ENCODE assay signal across 29 cellular contexts in the genomic region with DNA sequence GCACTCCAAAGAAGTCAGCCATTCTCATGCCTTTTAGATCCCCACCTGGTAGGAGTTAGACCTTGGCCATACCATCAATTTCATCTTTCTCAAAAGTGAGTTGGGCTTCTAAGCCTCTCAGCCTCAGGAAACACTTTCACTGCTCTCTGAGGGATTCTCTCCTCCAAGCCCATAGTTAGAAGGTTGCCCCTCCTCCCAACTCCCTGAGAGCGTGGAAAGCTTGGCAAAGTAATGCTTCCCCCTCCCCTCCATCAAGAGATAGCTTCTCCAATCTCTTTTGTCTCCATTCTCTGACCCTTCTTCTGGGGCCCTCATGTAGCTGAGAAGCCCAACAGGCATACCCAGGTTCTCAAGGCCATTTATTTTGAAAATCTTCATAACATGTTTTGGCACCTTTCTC. TPM values are rescaled to one million over a fixed set of nuclear protein-coding genes. Genes with fewer than 3 reads are reported as not detected.
DNase-seq lines count a peak whose midpoint lies in the region; ATAC-seq and TF ChIP-seq lines count a peak whose summit lies in the region.
"Had no signal": no experiment of that assay in that cellular context is flagged by ENCODE, and none has a peak within 500 bp of the region (broad histone marks: within the 10 kb centered on the region; RNA-seq: fewer than 3 reads in every experiment).

No MANE protein-coding gene starts in this region.

- H3K9me3 ChIP-seq in heart left ventricle (peaks cover 0 to 8% (median 0%) of the 10 kb centered on the region in 12 donors), gastroesophageal sphincter (no peaks in the 10 kb centered on the region), psoas muscle (no peaks in the 10 kb centered on the region), vagina (no peaks in the 10 kb centered on the region)
- H3K9me3 ChIP-seq: sigmoid colon had no signal

- 29 to 56% (median 48%) methylated on average over 1 of the region's 1 CpG for WGBS in heart left ventricle, 4 donors
- 50 to 75% methylated on average over 1 of the region's 1 CpG for WGBS in gastroesophageal sphincter (ENCODE audit: low coverage in 1 of 2), 2 donors
- 49 to 63% (median 52%) methylated on average over 1 of the region's 1 CpG for WGBS in psoas muscle, 3 donors

- H3K27ac ChIP-seq in heart left ventricle (no peak overlapping the region), gastroesophageal sphincter (peak overlapping the region in 3 of 4 donors; percentile 38 to 51 (median 42)), psoas muscle (peak overlapping the region; percentile 19), vagina (peak overlapping the region; percentile 51)
- H3K27ac ChIP-seq: 22Rv1 had no signal

- peaks cover 0 to 6% (median 0%) of the 10 kb centered on the region in 12 donors for H3K4me1 ChIP-seq in heart left ventricle
- H3K4me1 ChIP-seq in gastroesophageal sphincter = peaks cover 0 to 17% (median 0%) of the 10 kb centered on the region in 3 donors
- H3K4me1 ChIP-seq in psoas muscle = no peaks in the 10 kb centered on the region
- H3K4me1 ChIP-seq in vagina = no peaks in the 10 kb centered on the region

- DNase-seq in Right ventricle myocardium inferior (ENCODE audit: missing footprints) = no peak
- no peak for DNase-seq in heart left ventricle
- DNase-seq in psoas muscle = no peak
- no peak for DNase-seq in vagina (ENCODE audit: extremely low spot score in 2 of 2)
- no peak for DNase-seq in midbrain (lab: John Stamatoyannopoulos, UW)
- DNase-seq in NCI-H2227 treated with DMSO at 0.1 percent for 48 hours (lab: John Stamatoyannopoulos, UW) = no peak
- DNase-seq: activated CD4-positive, alpha-beta memory T cell treated with anti-CD3 and anti-CD28 coated beads for 36 hours; activated CD8-positive, alpha-beta memory T cell treated with anti-CD3 and anti-CD28 coated beads, Interleukin-2, amount 50 U/mL, for 48 hours; activated naive CD4-positive, alpha-beta T cell treated with anti-CD3 and anti-CD28 coated beads, Interleukin-2, amount 10 ng/mL, durations not matched to agents 7 days and 5 days; amniotic stem cell; endodermal cell; NCI-H1092 treated with DMSO at 0.1 percent for 48 hours; NCI-H1930; NCI-H526 treated with DMSO at 0.1 percent for 48 hours; sigmoid colon; stimulated activated CD4-positive, alpha-beta T cell treated with anti-CD3 and anti-CD28 coated beads, Interleukin-15, amount 100 ng/mL, for 24 hours; stimulated activated naive CD4-positive, alpha-beta T cell; T-helper 1 cell had no signal

- H3K4me3 ChIP-seq in heart left ventricle (no peak overlapping the region), gastroesophageal sphincter (no peak overlapping the region), psoas muscle (no peak overlapping the region), vagina (no peak overlapping the region)
- H3K4me3 ChIP-seq: GM12878, lung, sigmoid colon had no signal

- no peak for TF ChIP-seq CTCF in heart left ventricle (IDR thresholded peaks at IDR 0.05)
- no peak for TF ChIP-seq CTCF in gastroesophageal sphincter (IDR thresholded peaks at IDR 0.05)
- TF ChIP-seq CTCF in psoas muscle (IDR thresholded peaks at IDR 0.05) = no peak
- TF ChIP-seq CTCF in vagina (IDR thresholded peaks at IDR 0.05) = no peak

- ATAC-seq in Right ventricle myocardium inferior (peak; percentile 69), heart left ventricle (no peak), gastroesophageal sphincter (peak; percentile 3), psoas muscle (peak in 1 of 4 donors; percentile 44), HG03521 (IDR thresholded peaks at IDR 0.05; ENCODE audit: unreplicated experiment) (no peak)
- ATAC-seq: GM12878 had no signal

- no peak for TF ChIP-seq EP300 in gastroesophageal sphincter (IDR thresholded peaks at IDR 0.05)

- intact Hi-C loops in Right ventricle myocardium inferior (cut with DNase I) (no loop called here), heart left ventricle (cut with DNase I) (no loop called here), psoas muscle (cut with DNase I) (no loop called here), vagina (cut with DNase I) (no loop called here)

- H3K36me3 ChIP-seq in heart left ventricle (no peaks in the 10 kb centered on the region), gastroesophageal sphincter (no peaks in the 10 kb centered on the region), psoas muscle (ENCODE audit: insufficient read depth in 1 of 2, low read depth in 1 of 2) (no peaks in the 10 kb centered on the region), vagina (no peaks in the 10 kb centered on the region)
- H3K36me3 ChIP-seq: sigmoid colon had no signal

- H3K27me3 ChIP-seq in heart left ventricle = no peaks in the 10 kb centered on the region
- no peaks in the 10 kb centered on the region for H3K27me3 ChIP-seq in gastroesophageal sphincter
- no peaks in the 10 kb centered on the region for H3K27me3 ChIP-seq in psoas muscle (ENCODE audit: insufficient read depth in 3 of 3, low read length in 2 of 3)
- H3K27me3 ChIP-seq in vagina = no peaks in the 10 kb centered on the region
- H3K27me3 ChIP-seq: sigmoid colon had no signal

- TF ChIP-seq POLR2A in heart left ventricle (IDR thresholded peaks at IDR 0.05) (no peak), gastroesophageal sphincter (IDR thresholded peaks at IDR 0.05) (no peak), vagina (IDR thresholded peaks at IDR 0.05) (no peak)

RNA-seq across cellular contexts. Expression of gene LVRN, which starts 16.9 kb away (rescaled TPM):
- total RNA-seq in Right ventricle myocardium inferior (1.3 TPM), heart left ventricle (1 to 10 TPM in 1 of 9 donors, under 1 TPM in 5, not detected in 3; 0.13 to 2.1 (median 0.38) TPM), gastroesophageal sphincter (1 to 10 TPM; 3.0 to 5.5 (median 4.4) TPM), psoas muscle (1 to 10 TPM in 2 of 4 donors, under 1 TPM in 2; 0.64 to 2.0 (median 1.1) TPM), vagina (1.7 TPM)
- polyA plus RNA-seq in heart left ventricle (under 1 TPM; 0.18 to 0.88 TPM), psoas muscle (under 1 TPM; 0.79 to 0.91 (median 0.79) TPM)
- polyA plus RNA-seq: CD14-positive monocyte, IgD-negative memory B cell had no signal

RNA-seq across cellular contexts. Expression of gene ARL14EPL, which starts 53.1 kb away (rescaled TPM):
- not detected for total RNA-seq in Right ventricle myocardium inferior
- total RNA-seq in heart left ventricle = not detected
- not detected for polyA plus RNA-seq in heart left ventricle
- under 1 TPM in 1 of 4 donors, not detected in 3; 0.15 TPM for total RNA-seq in gastroesophageal sphincter
- total RNA-seq in psoas muscle = not detected
- under 1 TPM in 2 of 3 donors, not detected in 1; 0.03 to 0.08 TPM for polyA plus RNA-seq in psoas muscle
- total RNA-seq in vagina = not detected
- total RNA-seq: activated CD4-positive, alpha-beta memory T cell treated with anti-CD3 and anti-CD28 coated beads for 36 hours; bronchial epithelial cell; endodermal cell; GM12878; H1; lung; neural crest cell; sigmoid colon; SK-MEL-5 had no signal
- polyA plus RNA-seq: CD14-positive monocyte, H1 had no signal

Comparison
In these comparisons a context has a peak if more than half of its experiments do, and no peak if none do; other contexts are left out.
1. ATAC-seq: peak in Right ventricle myocardium inferior (single experiment) and gastroesophageal sphincter (single experiment); none in heart left ventricle (0 of 4) and HG03521 (single experiment).
2. H3K27ac ChIP-seq: peak in gastroesophageal sphincter (3 of 4), psoas muscle (single experiment) and vagina (single experiment); none in heart left ventricle (0 of 12).